In genomic region chr17:19254651-19255050, GRCh38 we compare ENCODE assay signal across 2 cellular contexts.
TF ChIP-seq lines count a peak whose summit lies in the region.

No MANE protein-coding gene starts in this region.

TF ChIP-seq in H1, 55 proteins besides CTCF, POLR2A, EP300 and RAD21 (continued from another document):
- TF ChIP-seq CHD7 (IDR thresholded peaks at IDR 0.05; ENCODE audit: insufficient replicate concordance, low read length) (no peak), CREB1 (IDR thresholded peaks at IDR 0.05) (no peak), KDM5A (IDR thresholded peaks at IDR 0.05; ENCODE audit: low read length) (no peak), ZNF274 (IDR thresholded peaks at IDR 0.05; ENCODE audit: borderline replicate concordance, extremely low read depth, low read length) (no peak), HDAC6 (IDR thresholded peaks at IDR 0.05; ENCODE audit: low read depth, low read length) (no peak), SIRT6 (IDR thresholded peaks at IDR 0.05; ENCODE audit: low read length) (no peak), NANOG (IDR thresholded peaks at IDR 0.05; ENCODE audit: insufficient read depth, low read depth, low read length, poor library complexity, severe bottlenecking) (no peak), CHD1 (IDR thresholded peaks at IDR 0.05; ENCODE audit: low read depth, low read length) (no peak), SP2 (IDR thresholded peaks at IDR 0.05; ENCODE audit: low read length) (no peak), YY1 (IDR thresholded peaks at IDR 0.05; ENCODE audit: low read depth, low read length) (no peak), TCF12 (IDR thresholded peaks at IDR 0.05; ENCODE audit: low read depth, low read length) (no peak)
- TF ChIP-seq, protein P1, sequence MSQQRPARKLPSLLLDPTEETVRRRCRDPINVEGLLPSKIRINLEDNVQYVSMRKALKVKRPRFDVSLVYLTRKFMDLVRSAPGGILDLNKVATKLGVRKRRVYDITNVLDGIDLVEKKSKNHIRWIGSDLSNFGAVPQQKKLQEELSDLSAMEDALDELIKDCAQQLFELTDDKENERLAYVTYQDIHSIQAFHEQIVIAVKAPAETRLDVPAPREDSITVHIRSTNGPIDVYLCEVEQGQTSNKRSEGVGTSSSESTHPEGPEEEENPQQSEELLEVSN (IDR thresholded peaks at IDR 0.05) = no peak

TF ChIP-seq in GM12891, 5 proteins besides CTCF, POLR2A, EP300 and RAD21:
- TF ChIP-seq SPI1 (IDR thresholded peaks at IDR 0.05; ENCODE audit: low read depth, low read length) = no peak
- no peak for TF ChIP-seq PAX5 (IDR thresholded peaks at IDR 0.05; ENCODE audit: insufficient read depth, low read length, severe bottlenecking)
- TF ChIP-seq POLR2AphosphoS5 (IDR thresholded peaks at IDR 0.05; ENCODE audit: low read depth, low read length) = no peak
- no peak for TF ChIP-seq TAF1 (IDR thresholded peaks at IDR 0.05; ENCODE audit: low read depth, low read length)
- TF ChIP-seq POU2F2 (IDR thresholded peaks at IDR 0.05; ENCODE audit: low read depth, low read length) = no peak
